Comparison of ENCODE assay signal across 10 cellular contexts in genomic region chr5:166845044-166845443, GRCh38.
DNase-seq lines count a peak whose midpoint lies in the region; ATAC-seq and TF ChIP-seq lines count a peak whose summit lies in the region.
"Had no signal": no experiment of that assay in that cellular context is flagged by ENCODE, and none has a peak within 500 bp of the region (broad histone marks: within the 10 kb centered on the region; RNA-seq: fewer than 3 reads in every experiment).

No MANE protein-coding gene starts in this region.

- DNase-seq in ACHN, result peak; percentile 24
- peak; percentile 2 for DNase-seq in HK-2 (ENCODE audit: unreplicated experiment)
- peak; percentile 9 for DNase-seq in SW480 (ENCODE audit: low spot score)
- peak; percentile 51 for DNase-seq in iPS-NIHi11 (ENCODE audit: low spot score)
- DNase-seq in HFFc6, result no peak
- DNase-seq in NOMO-1 treated with dmso at 0.1 percent for 144 hours (lab: John Stamatoyannopoulos, UW; ENCODE audit: unreplicated experiment), result no peak
- no peak for DNase-seq in NCI-H146 (lab: John Stamatoyannopoulos, UW)
- DNase-seq: activated CD8-positive, alpha-beta memory T cell treated with anti-CD3 and anti-CD28 coated beads, Interleukin-2, amount 50 U/mL, for 4 hours; NCI-H2081 had no signal

- TF ChIP-seq CTCF in HFFc6 (IDR thresholded peaks at IDR 0.05), result no peak

- H3K36me3 Mint-ChIP-seq in HFFc6 (ENCODE audit: low read depth), result peaks cover 6% of the 10 kb centered on the region; the same call in 1 of the 2 replicates

- ATAC-seq in GM18520 (IDR thresholded peaks at IDR 0.05; ENCODE audit: unreplicated experiment), result no peak

- no peaks in the 10 kb centered on the region for H3K4me1 Mint-ChIP-seq in HFFc6 (ENCODE audit: low read depth)

- in situ Hi-C loops in ACHN (cut with HindIII; ENCODE audit: low pct_ligation_motif_present, low pct_unique_long_range_greater_than_20kb, low sequenced_read_pairs), result no loop called here

- peaks cover 4% of the 10 kb centered on the region for H3K27me3 Mint-ChIP-seq in HFFc6 (ENCODE audit: insufficient read depth)

- H3K9me3 Mint-ChIP-seq in HFFc6, result peaks cover 55% of the 10 kb centered on the region

- H3K4me3 Mint-ChIP-seq in HFFc6, result no peak overlapping the region

- H3K27ac Mint-ChIP-seq in HFFc6, result no peak overlapping the region

Comparison
In these comparisons a context has a peak if more than half of its experiments do, and no peak if none do; other contexts are left out.
1. DNase-seq: peak in ACHN (single experiment), HK-2 (single experiment), SW480 (single experiment) and iPS-NIHi11 (single experiment); none in HFFc6 (single experiment), NOMO-1 treated with dmso at 0.1 percent for 144 hours (single experiment) and NCI-H146 (single experiment).